12 cellular contexts compared by ENCODE assay signal in the genomic region with DNA sequence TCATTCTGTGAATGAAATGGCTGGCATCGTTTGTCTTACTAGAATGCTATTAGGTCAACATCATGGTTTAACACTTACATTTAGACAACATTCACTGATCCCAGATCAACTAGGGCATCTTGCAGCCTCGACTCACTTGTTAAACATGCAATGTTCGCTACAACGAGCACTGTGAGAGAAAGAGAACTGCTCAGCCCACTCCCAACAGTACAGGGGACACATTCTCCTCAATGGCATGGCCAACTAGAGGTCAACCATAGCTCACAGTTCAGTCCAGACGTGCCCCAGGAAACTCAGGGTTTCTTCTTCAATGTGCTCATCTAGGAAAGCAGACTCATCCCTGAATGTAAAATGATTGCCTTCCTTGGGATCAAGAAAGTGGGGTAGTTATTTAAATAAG. TPM values are rescaled to one million over a fixed set of nuclear protein-coding genes. Genes with fewer than 3 reads are reported as not detected.
DNase-seq lines count a peak whose midpoint lies in the region; ATAC-seq and TF ChIP-seq lines count a peak whose summit lies in the region.
"Had no signal": no experiment of that assay in that cellular context is flagged by ENCODE, and none has a peak within 500 bp of the region (broad histone marks: within the 10 kb centered on the region; RNA-seq: fewer than 3 reads in every experiment).

No MANE protein-coding gene starts in this region.

- H2BK20ac ChIP-seq in IMR-90 (ENCODE audit: low read depth, low read length) = peak overlapping the region; percentile 77; the same call in 1 of the 2 replicates

- peak overlapping the region; percentile 84 for H3K14ac ChIP-seq in IMR-90 (replicated peaks; ENCODE audit: low read depth, low read length)

- peak overlapping the region; percentile 73 for H3K27ac ChIP-seq in CD4-positive, alpha-beta memory T cell (ENCODE audit: low read depth, low read length)
- H3K27ac ChIP-seq in IMR-90 (ENCODE audit: insufficient read depth, low read length) = peak overlapping the region; percentile 7; the same call in 1 of the 2 replicates

- in situ Hi-C loops in IMR-90 (cut with MboI; ENCODE audit: low sequenced_read_pairs) = no loop called here

- peaks cover 19% of the 10 kb centered on the region for H3K36me3 ChIP-seq in CD4-positive, alpha-beta memory T cell (ENCODE audit: insufficient read depth, low read length)
- no peaks in the 10 kb centered on the region for H3K36me3 ChIP-seq in IMR-90 (ENCODE audit: control insufficient read depth, insufficient read depth, low read length)

- peak overlapping the region; percentile 28; the same call in 1 of the 2 replicates for H3K23ac ChIP-seq in IMR-90 (ENCODE audit: low read depth, low read length)

- H3K27ac Mint-ChIP-seq in CD4-positive, alpha-beta memory T cell = peak overlapping the region; percentile 92 to 100 (median 97)
- H3K27ac Mint-ChIP-seq in activated naive CD4-positive, alpha-beta T cell treated with anti-CD3 and anti-CD28 coated beads, Interleukin-2, amount 50 U/mL, for 72 hours = peak overlapping the region; percentile 78 to 96
- peak overlapping the region; percentile 95 to 98 for H3K27ac Mint-ChIP-seq in natural killer cell treated with Interleukin-12 subunit alpha and Interleukin-12 subunit beta and Interleukin-15 and Interleukin-18, amount 100 ng/mL, for 72 hours

- TF ChIP-seq CTCF in IMR-90 (conservative IDR thresholded peaks at IDR 0.05; ENCODE audit: low read depth, low read length) = no peak

- peak overlapping the region; percentile 36 to 55 for H3K4me3 ChIP-seq in CD4-positive, alpha-beta memory T cell (ENCODE audit: low read length in 2 of 2)
- H3K4me3 ChIP-seq in IMR-90 (ENCODE audit: insufficient read depth, low read depth, low read length) = no peak overlapping the region
- H3K4me3 ChIP-seq: lung had no signal

- H2AK5ac ChIP-seq in IMR-90 (ENCODE audit: low read depth, low read length) = peak overlapping the region; percentile 77

- peak overlapping the region in 1 of 2 experiments; percentile 55; a peak in 1 of 4 replicates for H4K8ac ChIP-seq in IMR-90 (ENCODE audit: low read depth in 2 of 2, low read length in 2 of 2)

- no peak for DNase-seq in CD4-positive, alpha-beta memory T cell
- DNase-seq in IMR-90 (no peak), COLO829 (ENCODE audit: low spot score) (no peak), erythroblast (lab: John Stamatoyannopoulos, UW) (no peak)
- DNase-seq in activated naive CD4-positive, alpha-beta T cell treated with anti-CD3 and anti-CD28 coated beads, Interleukin-2, amount 50 U/mL, for 72 hours (ENCODE audit: low spot score in 2 of 2) = no peak
- no peak for DNase-seq in natural killer cell treated with Interleukin-12 subunit alpha and Interleukin-12 subunit beta and Interleukin-15 and Interleukin-18, amount 100 ng/mL, for 72 hours (ENCODE audit: low spot score)
- DNase-seq: Caco-2, caudate nucleus, hypothalamus had no signal

- peak overlapping the region; percentile 18 for H2AFZ ChIP-seq in IMR-90 (replicated peaks; ENCODE audit: low read length, poor library complexity)

- peaks cover 12 to 20% of the 10 kb centered on the region in 2 experiments for H3K79me1 ChIP-seq in IMR-90 (ENCODE audit: low read depth in 1 of 2, low read length in 2 of 2)

- TF ChIP-seq POLR2A in IMR-90 (IDR thresholded peaks at IDR 0.05; ENCODE audit: low read depth, low read length) (no peak), erythroblast (IDR thresholded peaks at IDR 0.05; ENCODE audit: low read length) (no peak)

- H4K91ac ChIP-seq in IMR-90 (ENCODE audit: insufficient read depth, low read depth, low read length) = peak overlapping the region; percentile 38; the same call in 1 of the 2 replicates

- peak overlapping the region; percentile 97 for H3K18ac ChIP-seq in IMR-90 (ENCODE audit: low read depth, low read length)

- H3K4me1 Mint-ChIP-seq in CD4-positive, alpha-beta memory T cell = peaks cover 50 to 82% (median 63%) of the 10 kb centered on the region in 4 donors
- peaks cover 62 to 84% of the 10 kb centered on the region in 2 donors for H3K4me1 Mint-ChIP-seq in natural killer cell treated with Interleukin-12 subunit alpha and Interleukin-12 subunit beta and Interleukin-15 and Interleukin-18, amount 100 ng/mL, for 72 hours (ENCODE audit: low read depth in 2 of 2)

- H3K4me3 Mint-ChIP-seq in CD4-positive, alpha-beta memory T cell = peak overlapping the region; percentile 79 to 88 (median 84)
- peak overlapping the region; percentile 88 for H3K4me3 Mint-ChIP-seq in natural killer cell treated with Interleukin-12 subunit alpha and Interleukin-12 subunit beta and Interleukin-15 and Interleukin-18, amount 100 ng/mL, for 72 hours

- peak overlapping the region; percentile 25; the same call in 1 of the 2 replicates for H4K5ac ChIP-seq in IMR-90 (ENCODE audit: low read depth, low read length)

- H2AK9ac ChIP-seq in IMR-90 (replicated peaks; ENCODE audit: low read depth, low read length, poor library complexity) = peak overlapping the region; percentile 31

- peaks cover 45 to 72% of the 10 kb centered on the region in 2 donors for H3K36me3 Mint-ChIP-seq in CD4-positive, alpha-beta memory T cell
- H3K36me3 Mint-ChIP-seq in activated naive CD4-positive, alpha-beta T cell treated with anti-CD3 and anti-CD28 coated beads, Interleukin-2, amount 50 U/mL, for 72 hours = peaks cover 28 to 39% of the 10 kb centered on the region in 2 donors
- H3K36me3 Mint-ChIP-seq in natural killer cell treated with Interleukin-12 subunit alpha and Interleukin-12 subunit beta and Interleukin-15 and Interleukin-18, amount 100 ng/mL, for 72 hours = peaks cover 27% of the 10 kb centered on the region

- CTCF ChIA-PET in CD4-positive, alpha-beta memory T cell (lab: Charles Lee; ENCODE audit: partially characterized antibody) = interaction anchor here (1.0 to 21.7 kb wide), 5 partner anchors 11 to 98 kb away, joined by 3 to 430 read pairs (median 58); no protein-coding TSS in a partner anchor
- CTCF ChIA-PET in IMR-90 (lab: Yijun Ruan, JAX) = no interaction called here

- intact Hi-C loops in CD4-positive, alpha-beta memory T cell (cut with micrococcal nuclease) = loop anchor here (10.0 kb wide), 1 partner anchor 627 kb away; a partner anchor contains a TSS
- intact Hi-C loops in IMR-90 (cut with micrococcal nuclease) = loop anchor here (10.0 kb wide), 1 partner anchor 403 kb away; no protein-coding TSS in a partner anchor

- H3K4me1 ChIP-seq in CD4-positive, alpha-beta memory T cell (ENCODE audit: insufficient read depth, low read length) = peaks cover 73% of the 10 kb centered on the region
- peaks cover 20% of the 10 kb centered on the region for H3K4me1 ChIP-seq in IMR-90 (ENCODE audit: control insufficient read depth, insufficient read depth, low read length)

- H2BK5ac ChIP-seq in IMR-90 (ENCODE audit: low read depth, low read length, poor library complexity, severe bottlenecking) = peak overlapping the region; percentile 44

- H3K27me3 ChIP-seq in CD4-positive, alpha-beta memory T cell (ENCODE audit: insufficient read depth, low read length) = no peaks in the 10 kb centered on the region
- H3K27me3 ChIP-seq in IMR-90 (ENCODE audit: control insufficient read depth, insufficient read depth, low read length) = no peaks in the 10 kb centered on the region

- no peak overlapping the region for H3K56ac ChIP-seq in IMR-90 (ENCODE audit: extremely low read depth, insufficient read depth, low read length)

- H3K9ac ChIP-seq in IMR-90 (ENCODE audit: low read depth, low read length) = no peak overlapping the region

- H3K9me1 ChIP-seq in IMR-90 (ENCODE audit: insufficient read depth, low read length) = peaks cover 8% of the 10 kb centered on the region

- H3K9me3 ChIP-seq in CD4-positive, alpha-beta memory T cell (ENCODE audit: control insufficient read depth in 1 of 2, low read length in 2 of 2) = no peaks in the 10 kb centered on the region
- H3K9me3 ChIP-seq in IMR-90 (ENCODE audit: control insufficient read depth, insufficient read depth, low read length) = no peaks in the 10 kb centered on the region
- H3K9me3 ChIP-seq: Caco-2 had no signal

- dilution Hi-C loops in IMR-90 (cut with HindIII; ENCODE audit: low sequenced_read_pairs, unreplicated experiment) = no loop called here

- H3K27me3 Mint-ChIP-seq in CD4-positive, alpha-beta memory T cell = peaks cover 0 to 1% of the 10 kb centered on the region in 2 donors
- no peaks in the 10 kb centered on the region for H3K27me3 Mint-ChIP-seq in natural killer cell treated with Interleukin-12 subunit alpha and Interleukin-12 subunit beta and Interleukin-15 and Interleukin-18, amount 100 ng/mL, for 72 hours

- POLR2A ChIA-PET in CD4-positive, alpha-beta memory T cell (lab: Charles Lee; ENCODE audit: partially characterized antibody) = interaction anchor here (0.8 to 15.9 kb wide), 10 partner anchors 9 to 129 kb away, joined by 3 to 256 read pairs (median 7); a partner anchor contains a TSS
- POLR2A ChIA-PET in IMR-90 (lab: Charles Lee; ENCODE audit: unreplicated experiment) = no interaction called here

- 85% methylated on average over 3 of the region's 5 CpGs; no CpG with 5 or more reads in 1 of the 2 experiments for WGBS in IMR-90 (ENCODE audit: extremely low coverage in 2 of 2, insufficient read length in 1 of 2), 2 experiments

- H4K20me1 ChIP-seq in IMR-90 (ENCODE audit: insufficient read depth, low read length) = no peaks in the 10 kb centered on the region

- H2BK120ac ChIP-seq in IMR-90 (ENCODE audit: low read depth, low read length) = peak overlapping the region; percentile 47; the same call in 1 of the 2 replicates

- peak overlapping the region; percentile 96; the same call in 2 of the 3 replicates for H2BK15ac ChIP-seq in IMR-90 (ENCODE audit: low read depth, low read length)

- ATAC-seq in IMR-90 (ENCODE audit: low read depth) (no peak), HG02798 (IDR thresholded peaks at IDR 0.05; ENCODE audit: poor library complexity, unreplicated experiment) (no peak), GM21423 (IDR thresholded peaks at IDR 0.05; ENCODE audit: unreplicated experiment) (no peak)
- no peak for ATAC-seq in activated naive CD4-positive, alpha-beta T cell treated with anti-CD3 and anti-CD28 coated beads, Interleukin-2, amount 50 U/mL, for 72 hours
- ATAC-seq in natural killer cell treated with Interleukin-12 subunit alpha and Interleukin-12 subunit beta and Interleukin-15 and Interleukin-18, amount 100 ng/mL, for 72 hours = no peak

- no TSS peak for BruUV-seq in IMR-90 (replicated peaks; lab: Mats Ljungman, UMichigan)

- TF ChIP-seq RAD21 in IMR-90 (IDR thresholded peaks at IDR 0.05; ENCODE audit: low read length) = no peak

- peak overlapping the region; percentile 68 for H3K4ac ChIP-seq in IMR-90 (ENCODE audit: low read depth, low read length)

- peak overlapping the region; percentile 17; the same call in 1 of the 2 replicates for H3K4me2 ChIP-seq in IMR-90 (ENCODE audit: low read depth, low read length)

- peaks cover 0 to 2% (median 0%) of the 10 kb centered on the region in 8 donors for H3K9me3 Mint-ChIP-seq in CD4-positive, alpha-beta memory T cell
- peaks cover 0 to 3% of the 10 kb centered on the region in 2 donors for H3K9me3 Mint-ChIP-seq in activated naive CD4-positive, alpha-beta T cell treated with anti-CD3 and anti-CD28 coated beads, Interleukin-2, amount 50 U/mL, for 72 hours
- peaks cover 2% of the 10 kb centered on the region for H3K9me3 Mint-ChIP-seq in natural killer cell treated with Interleukin-12 subunit alpha and Interleukin-12 subunit beta and Interleukin-15 and Interleukin-18, amount 100 ng/mL, for 72 hours

RNA-seq across cellular contexts. Expression of a gene that starts 5.9 kb away (rescaled TPM):
- 100 to 1,000 TPM; 483 to 484 TPM for total RNA-seq in CD4-positive, alpha-beta memory T cell
- polyA plus RNA-seq in CD4-positive, alpha-beta memory T cell = 100 to 1,000 TPM in 1 of 2 donors, 10 to 100 TPM in 1; 79.2 to 169 TPM
- total RNA-seq in IMR-90 (2012; rRNA removed) = 2.7 and 3.3 TPM in 2 replicates
- 13.5 and 14.2 TPM in 2 replicates for polyA plus RNA-seq in IMR-90 (2012; rRNA removed)
- polyA plus RNA-seq in IMR-90 (2012; cell fraction: cytosol; rRNA removed) = 5.5 and 14.1 TPM in 2 replicates
- 10.0 and 12.1 TPM in 2 replicates for polyA plus RNA-seq in IMR-90 (2012; cell fraction: nucleus; rRNA removed; ENCODE audit: low replicate concordance)
- total RNA-seq in activated naive CD4-positive, alpha-beta T cell treated with anti-CD3 and anti-CD28 coated beads, Interleukin-2, amount 50 U/mL, for 72 hours = 100 to 1,000 TPM; 138 to 262 TPM
- total RNA-seq in natural killer cell treated with Interleukin-12 subunit alpha and Interleukin-12 subunit beta and Interleukin-15 and Interleukin-18, amount 100 ng/mL, for 72 hours = 100 to 1,000 TPM; 284 to 319 TPM

Comparison
In these comparisons a context has a peak if more than half of its experiments do, and no peak if none do; other contexts are left out.
1. RNA of a gene that starts 5.9 kb away (total RNA-seq): 483 to 484 TPM in CD4-positive, alpha-beta memory T cell, 284 to 319 TPM in natural killer cell treated with Interleukin-12 subunit alpha and Interleukin-12 subunit beta and Interleukin-15 and Interleukin-18, amount 100 ng/mL, for 72 hours and 138 to 262 TPM in activated naive CD4-positive, alpha-beta T cell treated with anti-CD3 and anti-CD28 coated beads, Interleukin-2, amount 50 U/mL, for 72 hours; 2.7 to 3.3 TPM in IMR-90; every median in the first group is over 10 times any median in the second.
2. Peak in every context shown above with its lines, with median percentiles within 50 percentile points of each other: H3K27ac Mint-ChIP-seq.